In the genomic region with DNA sequence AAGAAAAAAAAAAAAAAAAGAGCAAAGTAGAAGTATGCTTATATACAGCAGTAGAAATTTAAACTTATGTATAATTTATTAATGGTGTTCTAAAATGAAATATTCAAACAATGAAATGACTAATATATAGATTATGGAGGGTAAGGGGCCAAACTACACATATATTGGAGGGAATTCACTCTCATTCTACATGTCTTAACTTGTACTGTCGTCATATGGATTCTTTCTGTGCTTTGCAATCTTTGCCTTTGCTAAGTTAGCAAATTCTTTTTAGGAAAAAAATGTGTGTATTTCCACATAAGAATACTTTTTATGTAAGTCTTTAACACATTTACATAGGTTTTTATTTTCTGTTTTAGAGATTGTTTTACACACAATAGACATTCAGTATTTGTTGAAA, we compare ENCODE assay signal across 16 cellular contexts.
"Had no signal": no experiment of that assay in that cellular context is flagged by ENCODE, and none has a peak within 500 bp of the region (broad histone marks: within the 10 kb centered on the region; RNA-seq: fewer than 3 reads in every experiment).

No MANE protein-coding gene starts in this region.

- H3K27ac Mint-ChIP-seq: activated CD4-positive, alpha-beta memory T cell treated with anti-CD3 and anti-CD28 coated beads for 36 hours; activated naive CD8-positive, alpha-beta T cell treated with anti-CD3 and anti-CD28 coated beads for 36 hours; stimulated activated naive B cell treated with anti-CD40 and anti-IgM and Interleukin-4, amounts not matched to agents 10 μg/mL and 1 μg/mL and 100 μg/mL, for 72 hours had no signal

- H3K9me3 Mint-ChIP-seq: activated CD4-positive, alpha-beta memory T cell treated with anti-CD3 and anti-CD28 coated beads for 36 hours; activated naive CD8-positive, alpha-beta T cell treated with anti-CD3 and anti-CD28 coated beads for 36 hours; naive B cell had no signal

- H3K4me3 Mint-ChIP-seq: activated CD4-positive, alpha-beta memory T cell treated with anti-CD3 and anti-CD28 coated beads for 36 hours; activated naive CD8-positive, alpha-beta T cell treated with anti-CD3 and anti-CD28 coated beads for 36 hours; naive B cell; stimulated activated naive B cell treated with anti-CD40 and anti-IgM and Interleukin-4, amounts not matched to agents 10 μg/mL and 1 μg/mL and 100 μg/mL, for 72 hours had no signal

- H3K4me1 Mint-ChIP-seq: stimulated activated naive B cell treated with anti-CD40 and anti-IgM and Interleukin-4, amounts not matched to agents 10 μg/mL and 1 μg/mL and 100 μg/mL, for 72 hours had no signal

- H3K27me3 ChIP-seq: neutrophil had no signal

- H3K27me3 Mint-ChIP-seq: activated naive CD8-positive, alpha-beta T cell treated with anti-CD3 and anti-CD28 coated beads for 36 hours; naive B cell; stimulated activated naive B cell treated with anti-CD40 and anti-IgM and Interleukin-4, amounts not matched to agents 10 μg/mL and 1 μg/mL and 100 μg/mL, for 72 hours had no signal

- DNase-seq: activated CD4-positive, alpha-beta memory T cell treated with anti-CD3 and anti-CD28 coated beads for 36 hours; activated CD4-positive, alpha-beta T cell treated with anti-CD3 and anti-CD28 coated beads for 1 hour; activated gamma-delta T cell treated with Interleukin-2 at 50 U/mL for 16 hours; activated naive CD8-positive, alpha-beta T cell treated with anti-CD3 and anti-CD28 coated beads for 36 hours; activated T-cell treated with anti-CD3 and anti-CD28 coated beads, Interleukin-2, amount 50 U/mL, for 48 hours; anterior cingulate cortex; cortex of kidney; effector CD8-positive, alpha-beta T cell; glutamatergic neuron; left colon; naive B cell; right cardiac atrium; stimulated activated naive B cell treated with anti-CD40 and anti-IgM and Interleukin-4, amounts not matched to agents 10 μg/mL and 1 μg/mL and 100 μg/mL, for 72 hours; T-helper 9 cell had no signal

- H3K36me3 ChIP-seq: neutrophil had no signal

- H3K36me3 Mint-ChIP-seq: activated CD4-positive, alpha-beta memory T cell treated with anti-CD3 and anti-CD28 coated beads for 36 hours; activated naive CD8-positive, alpha-beta T cell treated with anti-CD3 and anti-CD28 coated beads for 36 hours; naive B cell had no signal

- H3K4me3 ChIP-seq: lung had no signal

- H3K9me3 ChIP-seq: neutrophil had no signal
